In genomic region chr11:42591841-42592240, GRCh38 we compare ENCODE assay signal across 21 cellular contexts.
DNase-seq lines count a peak whose midpoint lies in the region; ATAC-seq, FAIRE-seq and TF ChIP-seq lines count a peak whose summit lies in the region.
"Had no signal": no experiment of that assay in that cellular context is flagged by ENCODE, and none has a peak within 500 bp of the region (broad histone marks: within the 10 kb centered on the region; RNA-seq: fewer than 3 reads in every experiment).

No MANE protein-coding gene starts in this region.

- no peak overlapping the region for H4K8ac ChIP-seq in mesendoderm (ENCODE audit: low read depth, low read length)

- no peak overlapping the region for H4K5ac ChIP-seq in mesendoderm (ENCODE audit: low read length)

- H3K79me1 ChIP-seq in mesendoderm (ENCODE audit: low read length) = no peaks in the 10 kb centered on the region

- ATAC-seq in SK-N-SH treated with all-trans-retinoic acid at 6 μM for 48 hours (no peak), GM21825 (IDR thresholded peaks at IDR 0.05; ENCODE audit: unreplicated experiment) (no peak)
- no peak for ATAC-seq in activated CD4-positive, CD25-positive, alpha-beta regulatory T cell treated with anti-CD3 and anti-CD28 coated beads, Interleukin-2, amount 50 U/mL, for 24 hours
- ATAC-seq: A549, HCT116 had no signal

- H3K4me3 ChIP-seq in SK-N-SH (ENCODE audit: low read depth in 2 of 2, low read length in 1 of 2) (no peak overlapping the region), bronchial epithelial cell (ENCODE audit: low read depth, low read length) (no peak overlapping the region), mesendoderm (ENCODE audit: low read length) (no peak overlapping the region)
- H3K4me3 ChIP-seq: A549 had no signal

- no peaks in the 10 kb centered on the region for H3K9me2 ChIP-seq in SK-N-SH

- TF ChIP-seq RAD21 in SK-N-SH (IDR thresholded peaks at IDR 0.05; ENCODE audit: low read length) = no peak

- 24% methylated on average over 2 of the region's 2 CpGs for WGBS in SK-N-SH (ENCODE audit: low lambda C conversion rate)
- WGBS in mesendoderm (ENCODE audit: extremely low coverage, insufficient coverage, low lambda C conversion rate) = no CpG with 5 or more reads among the region's 2 CpGs

- H2AFZ ChIP-seq in SK-N-SH (ENCODE audit: low read depth) = no peak overlapping the region

- no peak overlapping the region for H2BK15ac ChIP-seq in mesendoderm (replicated peaks; ENCODE audit: low read depth)

- H3K4me1 ChIP-seq in SK-N-SH (ENCODE audit: control insufficient read depth in 1 of 2, insufficient read depth in 2 of 2, low read depth in 1 of 2, low read length in 1 of 2) = peaks cover 0 to 3% of the 10 kb centered on the region in 2 experiments; a peak in 1 of 4 replicates
- H3K4me1 ChIP-seq in mesendoderm (ENCODE audit: control insufficient read depth, low read depth, low read length) = peaks cover 2% of the 10 kb centered on the region
- H3K4me1 ChIP-seq: A549 had no signal

- no peak overlapping the region for H3K23ac ChIP-seq in mesendoderm (ENCODE audit: low read length)

- no peak overlapping the region for H2BK5ac ChIP-seq in mesendoderm (ENCODE audit: low read length)

- H3K27me3 ChIP-seq in SK-N-SH (ENCODE audit: insufficient read depth) (no peaks in the 10 kb centered on the region), bronchial epithelial cell (ENCODE audit: control insufficient read depth, insufficient read depth, low read length) (no peaks in the 10 kb centered on the region), mesendoderm (ENCODE audit: insufficient read depth, low read length, poor library complexity) (no peaks in the 10 kb centered on the region)

- H3K18ac ChIP-seq in mesendoderm (ENCODE audit: low read length) = no peak overlapping the region

- H3K27ac ChIP-seq in SK-N-SH (ENCODE audit: low read depth in 2 of 2, low read length in 1 of 2) (no peak overlapping the region), mesendoderm (ENCODE audit: low read depth, low read length) (no peak overlapping the region)
- H3K27ac ChIP-seq: A549 had no signal

- CTCF ChIA-PET in SK-N-SH (lab: Yijun Ruan, JAX) = interaction anchor here (0.8 to 0.9 kb wide), 2 partner anchors 65 to 1131 kb away, joined by 3 read pairs; no protein-coding TSS in a partner anchor

- no peak for TF ChIP-seq EP300 in SK-N-SH (IDR thresholded peaks at IDR 0.05; ENCODE audit: borderline replicate concordance in 1 of 2, low read depth in 1 of 2, low read length in 1 of 2)

- no peaks in the 10 kb centered on the region for H3K79me2 ChIP-seq in SK-N-SH (ENCODE audit: insufficient read depth)
- no peaks in the 10 kb centered on the region for H3K79me2 ChIP-seq in mesendoderm (ENCODE audit: control insufficient read depth, insufficient read depth, low read length)

- H2AK5ac ChIP-seq in mesendoderm (ENCODE audit: low read length) = no peak overlapping the region

- no peak for TF ChIP-seq CTCF in SK-N-SH (IDR thresholded peaks at IDR 0.05)
- TF ChIP-seq CTCF in bronchial epithelial cell (IDR thresholded peaks at IDR 0.05; ENCODE audit: insufficient read depth, low read length, severe bottlenecking) = no peak

- POLR2A ChIA-PET in SK-N-SH (lab: Yijun Ruan, JAX) = no interaction called here

- no peaks in the 10 kb centered on the region for H3K9me3 ChIP-seq in SK-N-SH
- H3K9me3 ChIP-seq: A549 had no signal

- DNase-seq in SK-N-SH (peak; percentile 7), bronchial epithelial cell (ENCODE audit: low read depth) (no peak), mesendoderm (peak; percentile 17), midbrain (lab: John Stamatoyannopoulos, UW) (no peak)
- DNase-seq: 8988T; ACHN; AML-193; Calu3; CD4-positive, alpha-beta memory T cell; COR-L47; DMS53; DMS79 treated with DMSO at 0.1 percent for 48 hours; GF-D8; H9 had no signal

- H3K36me3 ChIP-seq in SK-N-SH (replicated peaks in 1 of 2; ENCODE audit: control insufficient read depth in 1 of 2, insufficient read depth in 2 of 2, low read length in 1 of 2) = no peaks in the 10 kb centered on the region
- H3K36me3 ChIP-seq in bronchial epithelial cell (ENCODE audit: control insufficient read depth, insufficient read depth, low read length) = no peaks in the 10 kb centered on the region
- H3K36me3 ChIP-seq in mesendoderm (ENCODE audit: control insufficient read depth, insufficient read depth, low read length) = no peaks in the 10 kb centered on the region

- H3F3A ChIP-seq in SK-N-SH (replicated peaks; ENCODE audit: insufficient read depth) = no peaks in the 10 kb centered on the region

- H2BK120ac ChIP-seq in mesendoderm (ENCODE audit: low read depth, low read length) = no peak overlapping the region

- H4K20me1 ChIP-seq in SK-N-SH (ENCODE audit: insufficient read depth) = no peaks in the 10 kb centered on the region

- FAIRE-seq in bronchial epithelial cell (lab: Jason Lieb, UNC) = peak; percentile 72
- FAIRE-seq: A549, GM12891, GM18507 had no signal

- H3K4ac ChIP-seq in mesendoderm (ENCODE audit: low read depth, low read length) = no peak overlapping the region

- no peak overlapping the region for H3K56ac ChIP-seq in mesendoderm (ENCODE audit: low read length)

- no peak overlapping the region for H3K9ac ChIP-seq in SK-N-SH
- H3K9ac ChIP-seq in mesendoderm (ENCODE audit: low read length) = no peak overlapping the region

- H3K4me2 ChIP-seq in SK-N-SH = no peak overlapping the region
- no peak overlapping the region for H3K4me2 ChIP-seq in mesendoderm (ENCODE audit: low read length)
- H3K4me2 ChIP-seq: A549 had no signal

TF ChIP-seq in SK-N-SH, 30 proteins besides CTCF, POLR2A, EP300 and RAD21:
- TF ChIP-seq GATA2 (CRISPR knock-in tag; IDR thresholded peaks at IDR 0.05) (peak; percentile 57; the same call in 1 of the 2 replicates), FOXM1 (IDR thresholded peaks at IDR 0.05; ENCODE audit: low read depth) (no peak)

TF ChIP-seq in SK-N-SH treated with all-trans-retinoic acid at 6 μM for 48 hours, 23 proteins besides CTCF, POLR2A, EP300 and RAD21:
- TF ChIP-seq ZNF565 (CRISPR knock-in tag; conservative IDR thresholded peaks at IDR 0.05; ENCODE audit: low read depth) (no peak), BACH2 (CRISPR knock-in tag; IDR thresholded peaks at IDR 0.05; ENCODE audit: borderline replicate concordance) (no peak), ZFP3 (CRISPR knock-in tag; IDR thresholded peaks at IDR 0.05) (no peak)
- TF ChIP-seq, protein P1, sequence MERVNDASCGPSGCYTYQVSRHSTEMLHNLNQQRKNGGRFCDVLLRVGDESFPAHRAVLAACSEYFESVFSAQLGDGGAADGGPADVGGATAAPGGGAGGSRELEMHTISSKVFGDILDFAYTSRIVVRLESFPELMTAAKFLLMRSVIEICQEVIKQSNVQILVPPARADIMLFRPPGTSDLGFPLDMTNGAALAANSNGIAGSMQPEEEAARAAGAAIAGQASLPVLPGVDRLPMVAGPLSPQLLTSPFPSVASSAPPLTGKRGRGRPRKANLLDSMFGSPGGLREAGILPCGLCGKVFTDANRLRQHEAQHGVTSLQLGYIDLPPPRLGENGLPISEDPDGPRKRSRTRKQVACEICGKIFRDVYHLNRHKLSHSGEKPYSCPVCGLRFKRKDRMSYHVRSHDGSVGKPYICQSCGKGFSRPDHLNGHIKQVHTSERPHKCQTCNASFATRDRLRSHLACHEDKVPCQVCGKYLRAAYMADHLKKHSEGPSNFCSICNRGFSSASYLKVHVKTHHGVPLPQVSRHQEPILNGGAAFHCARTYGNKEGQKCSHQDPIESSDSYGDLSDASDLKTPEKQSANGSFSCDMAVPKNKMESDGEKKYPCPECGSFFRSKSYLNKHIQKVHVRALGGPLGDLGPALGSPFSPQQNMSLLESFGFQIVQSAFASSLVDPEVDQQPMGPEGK (CRISPR knock-in tag; IDR thresholded peaks at IDR 0.05; ENCODE audit: borderline replicate concordance) = no peak

Comparison
In these comparisons a context has a peak if more than half of its experiments do, and no peak if none do; other contexts are left out.
1. DNase-seq: peak in SK-N-SH (single experiment) and mesendoderm (single experiment); none in bronchial epithelial cell (single experiment) and midbrain (single experiment).